ENCODE assay signal across 1 cellular context in the genomic region with DNA sequence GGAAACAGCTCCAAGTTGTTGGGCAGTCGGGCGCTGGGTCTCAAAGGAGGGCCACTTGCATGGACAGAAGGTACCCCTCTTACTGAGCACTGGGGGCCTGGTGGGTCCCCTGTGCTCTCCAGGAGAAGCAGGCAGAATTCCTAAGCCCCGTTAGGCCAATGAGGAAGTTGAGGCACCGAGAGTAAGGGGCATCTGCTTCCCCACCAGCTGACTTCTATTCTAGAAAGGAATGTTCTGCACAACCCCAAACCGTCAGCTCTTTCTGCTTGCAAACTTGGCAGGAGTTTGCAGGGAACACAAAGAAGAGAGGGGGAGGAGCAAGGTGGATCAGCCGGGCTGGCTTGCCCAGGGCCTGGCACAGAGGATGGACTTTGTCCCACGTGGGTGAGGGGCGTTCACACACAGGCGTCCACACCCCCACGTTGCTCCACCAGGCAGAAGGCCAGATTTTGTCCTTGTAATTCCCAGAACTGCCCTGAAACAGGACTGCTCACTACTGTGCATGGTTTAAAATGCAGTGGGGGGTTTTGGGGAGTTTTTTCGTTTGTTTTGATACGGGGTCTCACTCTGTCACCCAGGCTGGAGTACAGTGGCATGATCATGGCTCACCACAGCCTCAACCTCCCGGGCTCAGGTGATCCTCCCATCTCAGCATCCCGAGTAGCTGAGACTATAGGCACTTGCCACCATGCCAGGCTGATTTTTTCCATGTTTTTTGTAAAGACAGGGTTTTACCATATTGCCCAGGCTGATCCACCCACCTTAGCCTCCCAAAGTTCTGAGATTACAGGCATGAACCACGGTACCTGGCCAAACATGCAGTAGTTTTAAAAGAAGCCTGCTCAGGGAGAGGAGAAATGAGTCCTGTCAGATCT.
A peak's percentile ranks its signal among the peaks of the same experiment; 100 is the strongest.
TF ChIP-seq lines count a peak whose summit lies in the region.

No MANE protein-coding gene starts in this region.

TF ChIP-seq in HepG2, 621 proteins besides CTCF, POLR2A, EP300 and RAD21 (continued from another document and continues in another):
- TF ChIP-seq FOXC1 (CRISPR knock-in tag; IDR thresholded peaks at IDR 0.05; ENCODE audit: borderline replicate concordance) (peak; percentile 83), ZNF576 (CRISPR knock-in tag; IDR thresholded peaks at IDR 0.05) (no peak; the same call in 1 of the 2 replicates), HHEX (CRISPR knock-in tag; IDR thresholded peaks at IDR 0.05) (peak; percentile 5; the same call in 1 of the 2 replicates), SMC3 (IDR thresholded peaks at IDR 0.05; ENCODE audit: low read length) (no peak), PCBP1 (IDR thresholded peaks at IDR 0.05; ENCODE audit: borderline replicate concordance, low read depth, low read length) (no peak), CENPT (CRISPR knock-in tag; IDR thresholded peaks at IDR 0.05; ENCODE audit: low read depth) (0 out of 2 replicates have a peak, but pooled peaks have one; percentile 22), ZNF720 (CRISPR knock-in tag; IDR thresholded peaks at IDR 0.05) (0 out of 2 replicates have a peak, but pooled peaks have one; percentile 71), ZNF234 (CRISPR knock-in tag; conservative IDR thresholded peaks at IDR 0.05) (no peak), HIVEP1 (CRISPR knock-in tag; IDR thresholded peaks at IDR 0.05) (peak; percentile 76; the same call in 1 of the 2 replicates), CEBPB (IDR thresholded peaks at IDR 0.05; ENCODE audit: borderline replicate concordance, low read depth, low read length) (peak; percentile 53; the same call in 1 of the 2 replicates), PLRG1 (conservative IDR thresholded peaks at IDR 0.05) (no peak), ZNF75D (CRISPR knock-in tag; IDR thresholded peaks at IDR 0.05; ENCODE audit: borderline replicate concordance) (no peak), TBX2 (CRISPR knock-in tag; IDR thresholded peaks at IDR 0.05; ENCODE audit: borderline replicate concordance) (peak; percentile 96), ZNF484 (CRISPR knock-in tag; IDR thresholded peaks at IDR 0.05; ENCODE audit: borderline replicate concordance, low read depth) (no peak), ZMAT5 (CRISPR knock-in tag; IDR thresholded peaks at IDR 0.05; ENCODE audit: borderline replicate concordance, low read depth) (no peak), RFX1 (IDR thresholded peaks at IDR 0.05) (no peak), ZNF556 (CRISPR knock-in tag; IDR thresholded peaks at IDR 0.05; ENCODE audit: borderline replicate concordance) (peak; percentile 83; the same call in 1 of the 2 replicates), ZUFSP (CRISPR knock-in tag; IDR thresholded peaks at IDR 0.05; ENCODE audit: borderline replicate concordance) (no peak), KDM6A (CRISPR knock-in tag; IDR thresholded peaks at IDR 0.05; ENCODE audit: low read depth) (peak; percentile 96), CHCHD3 (CRISPR knock-in tag; IDR thresholded peaks at IDR 0.05) (no peak), ZFX (CRISPR knock-in tag; IDR thresholded peaks at IDR 0.05; ENCODE audit: low read depth) (peak; percentile 87), ZEB1 (IDR thresholded peaks at IDR 0.05; ENCODE audit: insufficient replicate concordance, low read depth) (no peak), CENPX (CRISPR knock-in tag; IDR thresholded peaks at IDR 0.05) (no peak), ZNF546 (CRISPR knock-in tag; conservative IDR thresholded peaks at IDR 0.05) (0 out of 2 replicates have a peak, but pooled peaks have one; percentile 80), ZNF788 (CRISPR knock-in tag; IDR thresholded peaks at IDR 0.05; ENCODE audit: borderline replicate concordance) (peak; percentile 95), RNF219 (CRISPR knock-in tag; IDR thresholded peaks at IDR 0.05) (no peak), SNAPC2 (CRISPR knock-in tag; IDR thresholded peaks at IDR 0.05) (no peak; the same call in 1 of the 2 replicates), ZNF33A (CRISPR knock-in tag; IDR thresholded peaks at IDR 0.05; ENCODE audit: borderline replicate concordance) (no peak), ZNF142 (CRISPR knock-in tag; IDR thresholded peaks at IDR 0.05) (no peak; the same call in 1 of the 2 replicates), ZNF543 (CRISPR knock-in tag; IDR thresholded peaks at IDR 0.05) (peak; percentile 80; the same call in 1 of the 2 replicates), SPEN (CRISPR knock-in tag; IDR thresholded peaks at IDR 0.05; ENCODE audit: low read depth) (peak; percentile 84; the same call in 1 of the 2 replicates), HIC2 (CRISPR knock-in tag; IDR thresholded peaks at IDR 0.05; ENCODE audit: low read depth) (peak; percentile 100), MTF2 (CRISPR knock-in tag; IDR thresholded peaks at IDR 0.05; ENCODE audit: borderline replicate concordance) (no peak), TOE1 (CRISPR knock-in tag; IDR thresholded peaks at IDR 0.05) (no peak), KAT7 (CRISPR knock-in tag; IDR thresholded peaks at IDR 0.05; ENCODE audit: borderline replicate concordance) (peak; percentile 93)
- TF ChIP-seq, protein P1, sequence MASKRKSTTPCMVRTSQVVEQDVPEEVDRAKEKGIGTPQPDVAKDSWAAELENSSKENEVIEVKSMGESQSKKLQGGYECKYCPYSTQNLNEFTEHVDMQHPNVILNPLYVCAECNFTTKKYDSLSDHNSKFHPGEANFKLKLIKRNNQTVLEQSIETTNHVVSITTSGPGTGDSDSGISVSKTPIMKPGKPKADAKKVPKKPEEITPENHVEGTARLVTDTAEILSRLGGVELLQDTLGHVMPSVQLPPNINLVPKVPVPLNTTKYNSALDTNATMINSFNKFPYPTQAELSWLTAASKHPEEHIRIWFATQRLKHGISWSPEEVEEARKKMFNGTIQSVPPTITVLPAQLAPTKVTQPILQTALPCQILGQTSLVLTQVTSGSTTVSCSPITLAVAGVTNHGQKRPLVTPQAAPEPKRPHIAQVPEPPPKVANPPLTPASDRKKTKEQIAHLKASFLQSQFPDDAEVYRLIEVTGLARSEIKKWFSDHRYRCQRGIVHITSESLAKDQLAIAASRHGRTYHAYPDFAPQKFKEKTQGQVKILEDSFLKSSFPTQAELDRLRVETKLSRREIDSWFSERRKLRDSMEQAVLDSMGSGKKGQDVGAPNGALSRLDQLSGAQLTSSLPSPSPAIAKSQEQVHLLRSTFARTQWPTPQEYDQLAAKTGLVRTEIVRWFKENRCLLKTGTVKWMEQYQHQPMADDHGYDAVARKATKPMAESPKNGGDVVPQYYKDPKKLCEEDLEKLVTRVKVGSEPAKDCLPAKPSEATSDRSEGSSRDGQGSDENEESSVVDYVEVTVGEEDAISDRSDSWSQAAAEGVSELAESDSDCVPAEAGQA (IDR thresholded peaks at IDR 0.05; ENCODE audit: low read depth) = no peak; the same call in 1 of the 2 replicates
- TF ChIP-seq, protein P1 (CRISPR knock-in tag; IDR thresholded peaks at IDR 0.05; ENCODE audit: borderline replicate concordance) = no peak
- TF ChIP-seq, protein P2, sequence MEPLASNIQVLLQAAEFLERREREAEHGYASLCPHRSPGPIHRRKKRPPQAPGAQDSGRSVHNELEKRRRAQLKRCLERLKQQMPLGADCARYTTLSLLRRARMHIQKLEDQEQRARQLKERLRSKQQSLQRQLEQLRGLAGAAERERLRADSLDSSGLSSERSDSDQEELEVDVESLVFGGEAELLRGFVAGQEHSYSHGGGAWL (CRISPR knock-in tag; IDR thresholded peaks at IDR 0.05) = peak; percentile 77; the same call in 1 of the 2 replicates
